In genomic region chr17:78873519-78874340, GRCh38 we compare ENCODE assay signal across 8 cellular contexts. TPM values are rescaled to one million over a fixed set of nuclear protein-coding genes. Genes with fewer than 3 reads are reported as not detected.
DNase-seq lines count a peak whose midpoint lies in the region; ATAC-seq and TF ChIP-seq lines count a peak whose summit lies in the region.

No MANE protein-coding gene starts in this region.

- DNase-seq in GF-D8 (lab: John Stamatoyannopoulos, UW) (peak; percentile 90), PC-9 (peak; percentile 91), foreskin keratinocyte (peak; percentile 5 to 50), retinal pigment epithelial cell (ENCODE audit: low read depth) (peak; percentile 56), T-helper 2 cell (no peak)
- DNase-seq in activated T-cell treated with anti-CD3 and anti-CD28 coated beads, Interleukin-2, amount 50 U/mL, for 4 hours, result no peak
- DNase-seq in effector memory CD8-positive, alpha-beta T cell, result no peak

- no peaks in the 10 kb centered on the region for H3K9me2 ChIP-seq in PC-9 (ENCODE audit: insufficient read depth)

- no peaks in the 10 kb centered on the region for H3K27me3 ChIP-seq in PC-9 (ENCODE audit: insufficient read depth, low read depth)
- peaks cover 3% of the 10 kb centered on the region for H3K27me3 ChIP-seq in foreskin keratinocyte

- no peak overlapping the region for H2AFZ ChIP-seq in PC-9

- H3K36me3 Mint-ChIP-seq in activated T-cell treated with anti-CD3 and anti-CD28 coated beads, Interleukin-2, amount 50 U/mL, for 4 hours (ENCODE audit: insufficient read depth), result no peaks in the 10 kb centered on the region
- no peaks in the 10 kb centered on the region for H3K36me3 Mint-ChIP-seq in effector memory CD8-positive, alpha-beta T cell (ENCODE audit: insufficient read depth)

- H3K79me2 ChIP-seq in PC-9 (ENCODE audit: low read depth), result peaks cover 5% of the 10 kb centered on the region; the same call in 1 of the 2 replicates

- no peaks in the 10 kb centered on the region for H4K20me1 ChIP-seq in PC-9 (ENCODE audit: insufficient read depth)

- peaks cover 18% of the 10 kb centered on the region for H3F3A ChIP-seq in PC-9 (ENCODE audit: insufficient read depth, low read depth)

- POLR2A ChIA-PET in PC-9 (lab: Charles Lee; ENCODE audit: unreplicated experiment), result interaction anchor here (0.6 kb wide), 1 partner anchor 559 kb away, joined by 5 read pairs; no protein-coding TSS in a partner anchor

- H3K9me3 Mint-ChIP-seq in activated T-cell treated with anti-CD3 and anti-CD28 coated beads, Interleukin-2, amount 50 U/mL, for 4 hours, result no peaks in the 10 kb centered on the region
- no peaks in the 10 kb centered on the region for H3K9me3 Mint-ChIP-seq in effector memory CD8-positive, alpha-beta T cell

- CTCF ChIA-PET in PC-9 (lab: Charles Lee), result interaction anchor here (0.6 to 1.0 kb wide), 3 partner anchors 12 to 87 kb away, joined by 3 to 11 read pairs (median 9); no protein-coding TSS in a partner anchor

- intact Hi-C loops in PC-9 (cut with micrococcal nuclease; ENCODE audit: unreplicated experiment), result loop anchor here (1.0 to 2.0 kb wide), 3 partner anchors 26 to 97 kb away; no protein-coding TSS in a partner anchor

- TSS peak; percentile 91 for BruUV-seq in PC-9 (replicated peaks; lab: Mats Ljungman, UMichigan)

- no peak for TF ChIP-seq CTCF in PC-9 (conservative IDR thresholded peaks at IDR 0.05)
- TF ChIP-seq CTCF in foreskin keratinocyte (conservative IDR thresholded peaks at IDR 0.05), result no peak
- no peak for TF ChIP-seq CTCF in retinal pigment epithelial cell (conservative IDR thresholded peaks at IDR 0.05; ENCODE audit: low read depth, low read length)

- H3K27ac Mint-ChIP-seq in effector memory CD8-positive, alpha-beta T cell, result no peak overlapping the region

- H3K4me2 ChIP-seq in PC-9, result peak overlapping the region; percentile 45

- no peaks in the 10 kb centered on the region for H3K9me3 ChIP-seq in PC-9 (ENCODE audit: insufficient read depth, low read depth)

- peaks cover 4% of the 10 kb centered on the region for H3K27me3 Mint-ChIP-seq in activated T-cell treated with anti-CD3 and anti-CD28 coated beads, Interleukin-2, amount 50 U/mL, for 4 hours (ENCODE audit: low read depth)
- peaks cover 24 to 32% of the 10 kb centered on the region in 2 donors for H3K27me3 Mint-ChIP-seq in effector memory CD8-positive, alpha-beta T cell

- peak overlapping the region; percentile 56 for H3K27ac ChIP-seq in PC-9
- no peak overlapping the region for H3K27ac ChIP-seq in foreskin keratinocyte

- H3K4me3 Mint-ChIP-seq in activated T-cell treated with anti-CD3 and anti-CD28 coated beads, Interleukin-2, amount 50 U/mL, for 4 hours, result no peak overlapping the region
- H3K4me3 Mint-ChIP-seq in effector memory CD8-positive, alpha-beta T cell, result no peak overlapping the region

- ATAC-seq in foreskin keratinocyte (no peak), HG02588 (IDR thresholded peaks at IDR 0.05; ENCODE audit: unreplicated experiment) (no peak)
- no peak for ATAC-seq in activated T-cell treated with anti-CD3 and anti-CD28 coated beads, Interleukin-2, amount 50 U/mL, for 4 hours
- no peak for ATAC-seq in effector memory CD8-positive, alpha-beta T cell (replicated peaks)

- H3K4me1 Mint-ChIP-seq in activated T-cell treated with anti-CD3 and anti-CD28 coated beads, Interleukin-2, amount 50 U/mL, for 4 hours (ENCODE audit: low read depth), result peaks cover under 1% of the 10 kb centered on the region
- peaks cover 0 to 1% of the 10 kb centered on the region in 2 donors for H3K4me1 Mint-ChIP-seq in effector memory CD8-positive, alpha-beta T cell (ENCODE audit: low read depth in 2 of 2)

- no peaks in the 10 kb centered on the region for H3K36me3 ChIP-seq in PC-9 (ENCODE audit: low read depth)

- H3K4me3 ChIP-seq in PC-9 (no peak overlapping the region), retinal pigment epithelial cell (ENCODE audit: low read length) (no peak overlapping the region)

- peaks cover 34% of the 10 kb centered on the region for H3K4me1 ChIP-seq in PC-9 (replicated peaks; ENCODE audit: insufficient read depth)
- H3K4me1 ChIP-seq in foreskin keratinocyte, result no peaks in the 10 kb centered on the region

RNA-seq across cellular contexts. Expression of gene CEP295NL, which starts 29.3 kb away (rescaled TPM):
- total RNA-seq in PC-9 (2021) (3.5 and 3.6 TPM in 2 replicates), foreskin keratinocyte (0.04 TPM in 1 of 2 replicates, not detected in the other)
- not detected in 2 replicates for polyA plus RNA-seq in foreskin keratinocyte
- total RNA-seq in activated T-cell treated with anti-CD3 and anti-CD28 coated beads, Interleukin-2, amount 50 U/mL, for 4 hours, result not detected

RNA-seq across cellular contexts. Expression of gene USP36, which starts 33.1 kb away (rescaled TPM):
- total RNA-seq in PC-9 (2021), result 41.4 and 46.2 TPM in 2 replicates
- total RNA-seq in foreskin keratinocyte, result 30.6 and 31.4 TPM in 2 replicates
- 16.2 and 18.9 TPM in 2 replicates for polyA plus RNA-seq in foreskin keratinocyte
- 100 to 1,000 TPM; 157 to 179 (median 170) TPM for total RNA-seq in activated T-cell treated with anti-CD3 and anti-CD28 coated beads, Interleukin-2, amount 50 U/mL, for 4 hours

RNA-seq across cellular contexts. Expression of gene TIMP2, which starts 51.5 kb away (rescaled TPM):
- total RNA-seq in PC-9 (2021) (90.5 and 114 TPM in 2 replicates), foreskin keratinocyte (7.5 and 11.2 TPM in 2 replicates)
- polyA plus RNA-seq in foreskin keratinocyte, result 6.3 and 8.3 TPM in 2 replicates
- 1 to 10 TPM in 1 of 3 donors, under 1 TPM in 2; 0.63 to 1.0 (median 0.81) TPM for total RNA-seq in activated T-cell treated with anti-CD3 and anti-CD28 coated beads, Interleukin-2, amount 50 U/mL, for 4 hours

Comparison
In these comparisons a context has a peak if more than half of its experiments do, and no peak if none do; other contexts are left out.
1. DNase-seq: peak in GF-D8 (single experiment), PC-9 (2 of 2), foreskin keratinocyte (2 of 2) and retinal pigment epithelial cell (single experiment); none in activated T-cell treated with anti-CD3 and anti-CD28 coated beads, Interleukin-2, amount 50 U/mL, for 4 hours (single experiment), effector memory CD8-positive, alpha-beta T cell (0 of 3) and T-helper 2 cell (0 of 5).